ENCODE assay signal across 8 cellular contexts in the genomic region with DNA sequence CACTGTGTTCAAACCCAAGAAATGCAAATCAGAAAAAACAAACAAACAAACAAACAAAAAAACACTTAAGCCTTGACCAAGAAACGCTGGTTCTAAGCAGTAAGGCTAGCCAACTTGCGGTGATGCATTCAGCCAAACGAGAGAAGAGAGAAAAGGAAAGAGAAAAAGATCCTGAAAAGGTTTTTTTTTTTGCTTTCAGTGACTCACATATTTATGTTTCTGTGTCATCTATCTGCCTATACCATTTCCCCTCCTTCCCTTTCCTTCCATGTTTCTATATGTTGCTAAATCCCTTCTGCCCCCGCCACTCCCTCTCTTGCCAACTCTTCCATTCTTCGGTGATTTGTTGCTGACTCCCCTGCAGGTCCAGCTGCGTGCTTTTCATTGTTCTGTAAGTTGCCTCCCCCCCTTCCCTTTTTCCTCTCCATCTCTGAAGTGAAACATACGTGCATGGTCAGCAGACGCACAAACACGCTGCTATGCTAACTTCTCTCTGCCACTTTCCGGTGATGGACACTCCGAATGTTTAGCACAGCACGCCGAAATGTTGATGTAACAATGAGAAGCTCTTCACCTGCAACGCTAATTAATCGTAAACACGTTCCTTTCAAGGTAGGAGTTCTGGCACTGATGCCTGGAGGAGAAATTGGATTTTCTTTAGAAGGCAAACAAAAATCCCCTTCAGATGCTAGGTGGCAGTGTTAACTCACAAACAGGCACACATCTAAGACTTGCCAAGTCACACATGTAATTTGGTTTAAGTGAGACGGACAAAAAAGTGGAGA.
DNase-seq lines count a peak whose midpoint lies in the region; ATAC-seq and TF ChIP-seq lines count a peak whose summit lies in the region.

No MANE protein-coding gene starts in this region.

- CTCF ChIA-PET in activated naive CD4-positive, alpha-beta T cell treated with anti-CD3 and anti-CD28 coated beads for 36 hours (lab: Charles Lee), result no interaction called here

- ATAC-seq in GM21390 (IDR thresholded peaks at IDR 0.05; ENCODE audit: unreplicated experiment), result peak; percentile 73
- ATAC-seq in HG03039 (IDR thresholded peaks at IDR 0.05; ENCODE audit: unreplicated experiment), result no peak

- no peaks in the 10 kb centered on the region for H3K4me1 ChIP-seq in BLaER1
- H3K4me1 ChIP-seq in stomach, result peaks cover 0 to 27% (median 9%) of the 10 kb centered on the region in 4 donors

- no peaks in the 10 kb centered on the region for H3K9me3 Mint-ChIP-seq in activated naive CD4-positive, alpha-beta T cell treated with anti-CD3 and anti-CD28 coated beads for 36 hours

- H3K36me3 Mint-ChIP-seq in activated naive CD4-positive, alpha-beta T cell treated with anti-CD3 and anti-CD28 coated beads for 36 hours (ENCODE audit: low read depth), result no peaks in the 10 kb centered on the region

- no peaks in the 10 kb centered on the region for H3K36me3 ChIP-seq in BLaER1
- no peaks in the 10 kb centered on the region for H3K36me3 ChIP-seq in stomach

- no peaks in the 10 kb centered on the region for H3K4me1 Mint-ChIP-seq in activated naive CD4-positive, alpha-beta T cell treated with anti-CD3 and anti-CD28 coated beads for 36 hours (ENCODE audit: low read depth)

- H3K4me3 Mint-ChIP-seq in activated naive CD4-positive, alpha-beta T cell treated with anti-CD3 and anti-CD28 coated beads for 36 hours, result no peak overlapping the region

- H3K27ac ChIP-seq in BLaER1 (no peak overlapping the region), stomach (no peak overlapping the region)

- H3K27me3 Mint-ChIP-seq in activated naive CD4-positive, alpha-beta T cell treated with anti-CD3 and anti-CD28 coated beads for 36 hours (ENCODE audit: low read depth), result no peaks in the 10 kb centered on the region

- 6 to 10% (median 7%) methylated on average over 17 of the region's 17 CpGs for WGBS in stomach, 5 donors

- no peak for TF ChIP-seq EP300 in stomach (IDR thresholded peaks at IDR 0.05)

- no peak for TF ChIP-seq POLR2A in stomach (IDR thresholded peaks at IDR 0.05)

- no peak overlapping the region for H3K9ac ChIP-seq in BLaER1

- H3K9me3 ChIP-seq in BLaER1, result no peaks in the 10 kb centered on the region
- no peaks in the 10 kb centered on the region for H3K9me3 ChIP-seq in stomach

- DNase-seq in NCI-H1436 treated with DMSO at 0.1 percent for 48 hours (lab: John Stamatoyannopoulos, UW) (peak; percentile 18), amygdala (lab: John Stamatoyannopoulos, UW) (peak in 36 of 56 donors; percentile 0 to 70 (median 14)), iPS-NIHi11 (ENCODE audit: low spot score) (peak; percentile 28), stomach (no peak)
- DNase-seq in activated naive CD4-positive, alpha-beta T cell treated with anti-CD3 and anti-CD28 coated beads for 36 hours, result no peak

- H3K27ac Mint-ChIP-seq in activated naive CD4-positive, alpha-beta T cell treated with anti-CD3 and anti-CD28 coated beads for 36 hours, result no peak overlapping the region

- H4K20me1 ChIP-seq in BLaER1, result no peaks in the 10 kb centered on the region

- peak overlapping the region; percentile 47 for H3K4me2 ChIP-seq in BLaER1

- intact Hi-C loops in stomach (cut with DNase I; ENCODE audit: low total_unique reads), result no loop called here
- intact Hi-C loops in activated naive CD4-positive, alpha-beta T cell treated with anti-CD3 and anti-CD28 coated beads for 36 hours (cut with micrococcal nuclease), result no loop called here

- H3K4me3 ChIP-seq in BLaER1 (no peak overlapping the region), stomach (peak overlapping the region; percentile 30 to 38 (median 36))

- H3K27me3 ChIP-seq in BLaER1 (no peaks in the 10 kb centered on the region), stomach (no peaks in the 10 kb centered on the region)

- TF ChIP-seq CTCF in stomach (IDR thresholded peaks at IDR 0.05), result peak in 2 of 7 experiments; percentile 24 to 31

Comparison
In these comparisons a context has a peak if more than half of its experiments do, and no peak if none do; other contexts are left out.
1. DNase-seq: peak in NCI-H1436 treated with DMSO at 0.1 percent for 48 hours (single experiment), amygdala (36 of 56) and iPS-NIHi11 (single experiment); none in stomach (single experiment) and activated naive CD4-positive, alpha-beta T cell treated with anti-CD3 and anti-CD28 coated beads for 36 hours (single experiment).